Comparison of ENCODE assay signal across 18 cellular contexts in the genomic region with DNA sequence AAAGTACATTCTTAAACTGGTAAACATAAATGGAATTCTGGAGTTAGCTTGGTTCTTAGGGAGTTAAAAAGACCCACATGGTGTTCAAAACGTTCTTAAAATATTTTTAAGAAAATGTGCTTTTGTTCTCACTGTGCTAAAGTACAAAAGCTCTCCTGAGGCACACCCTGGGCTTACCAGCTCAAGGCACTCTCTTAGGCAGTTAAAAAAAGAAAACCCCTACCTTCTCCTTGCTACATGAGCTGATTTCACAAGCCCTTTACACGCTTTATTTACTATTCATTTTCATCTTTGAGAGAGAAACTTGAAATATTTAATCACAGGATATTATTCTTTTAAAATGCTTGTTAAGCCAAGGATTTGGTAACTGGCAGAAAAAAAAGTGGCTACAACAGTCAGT.
DNase-seq lines count a peak whose midpoint lies in the region; ATAC-seq, FAIRE-seq and TF ChIP-seq lines count a peak whose summit lies in the region.
"Had no signal": no experiment of that assay in that cellular context is flagged by ENCODE, and none has a peak within 500 bp of the region (broad histone marks: within the 10 kb centered on the region; RNA-seq: fewer than 3 reads in every experiment).

No MANE protein-coding gene starts in this region.

- H3K79me2 ChIP-seq in GM23248 (ENCODE audit: insufficient read depth) (no peaks in the 10 kb centered on the region), endothelial cell of umbilical vein (ENCODE audit: control insufficient read depth, insufficient read depth, low read length) (no peaks in the 10 kb centered on the region), trophoblast cell (ENCODE audit: control insufficient read depth, insufficient read depth, low read length, poor library complexity) (no peaks in the 10 kb centered on the region)
- H3K79me2 ChIP-seq: parathyroid adenoma had no signal

- TF ChIP-seq CTCF in endothelial cell of umbilical vein (IDR thresholded peaks at IDR 0.05; ENCODE audit: extremely low read depth in 1 of 2, insufficient read depth in 1 of 2, low read depth in 1 of 2, low read length in 2 of 2) = no peak
- no peak for TF ChIP-seq CTCF in chondrocyte (IDR thresholded peaks at IDR 0.05)

- WGBS in GM23248 (ENCODE audit: low coverage in 1 of 2, low lambda C conversion rate in 2 of 2, missing lambda C conversion rate in 2 of 2), 2 experiments = 16 to 18% methylated on average over 2 of the region's 2 CpGs
- no CpG with 5 or more reads among the region's 2 CpGs for WGBS in trophoblast cell (ENCODE audit: extremely low coverage, insufficient coverage, insufficient read length)

- no peak for TF ChIP-seq POLR2A in endothelial cell of umbilical vein (IDR thresholded peaks at IDR 0.05; ENCODE audit: low read depth, low read length)

- no peak overlapping the region for H4K91ac ChIP-seq in trophoblast cell (ENCODE audit: low read depth, low read length)

- H3K27me3 ChIP-seq in GM23248 (replicated peaks; ENCODE audit: insufficient read depth) = no peaks in the 10 kb centered on the region
- H3K27me3 ChIP-seq in endothelial cell of umbilical vein (ENCODE audit: control insufficient read depth in 2 of 2, insufficient read depth in 2 of 2, low read length in 2 of 2) = no peaks in the 10 kb centered on the region
- H3K27me3 ChIP-seq in trophoblast cell (ENCODE audit: insufficient read depth, low read length) = no peaks in the 10 kb centered on the region

- intact Hi-C loops in endothelial cell of umbilical vein (cut with micrococcal nuclease) = no loop called here

- BruUV-seq in endothelial cell of umbilical vein (replicated peaks; lab: Mats Ljungman, UMichigan) = no TSS peak

- in situ Hi-C loops in GM23248 (cut with MboI) = no loop called here

- dilution Hi-C loops in endothelial cell of umbilical vein (cut with MboI; ENCODE audit: extremely low pct_ligation_motif_present, low sequenced_read_pairs) = no loop called here

- no peak overlapping the region for H3K18ac ChIP-seq in trophoblast cell (ENCODE audit: low read length)

- CTCF ChIA-PET in endothelial cell of umbilical vein (lab: Charles Lee) = interaction anchor here (1.4 kb wide), 1 partner anchor 10 kb away, joined by 3 read pairs; no protein-coding TSS in a partner anchor

- H3K36me3 ChIP-seq in GM23248 (ENCODE audit: low read depth) (no peaks in the 10 kb centered on the region), endothelial cell of umbilical vein (ENCODE audit: control insufficient read depth in 2 of 2, extremely low read depth in 1 of 2, insufficient read depth in 2 of 2, low read length in 2 of 2) (no peaks in the 10 kb centered on the region), trophoblast cell (ENCODE audit: control insufficient read depth in 1 of 2, insufficient read depth in 2 of 2, low read length in 2 of 2) (no peaks in the 10 kb centered on the region)

- 0 out of 2 replicates have a peak overlapping the region, but pooled peaks have one; percentile 51 for H2AFZ ChIP-seq in GM23248
- H2AFZ ChIP-seq in endothelial cell of umbilical vein (ENCODE audit: low read depth, low read length) = peak overlapping the region; percentile 11
- no peak overlapping the region for H2AFZ ChIP-seq in trophoblast cell (ENCODE audit: insufficient read depth, low read length, poor library complexity)
- H2AFZ ChIP-seq: parathyroid adenoma had no signal

- H3K4me3 ChIP-seq in GM23248 (no peak overlapping the region), endothelial cell of umbilical vein (replicated peaks in 1 of 3; ENCODE audit: insufficient read depth in 1 of 3, low read depth in 1 of 3, low read length in 3 of 3) (no peak overlapping the region), trophoblast cell (ENCODE audit: low read depth, low read length) (no peak overlapping the region)

- H3K36me3 Mint-ChIP-seq in chondrocyte (ENCODE audit: low read depth) = peaks cover 5% of the 10 kb centered on the region

- H3K4me1 Mint-ChIP-seq in chondrocyte (ENCODE audit: low read depth) = peaks cover 31% of the 10 kb centered on the region
- H3K4me1 Mint-ChIP-seq: IgD-negative memory B cell had no signal

- H3K9me1 ChIP-seq in endothelial cell of umbilical vein (replicated peaks; ENCODE audit: control insufficient read depth, extremely low read depth, insufficient read depth, low read length) = no peaks in the 10 kb centered on the region

- no peaks in the 10 kb centered on the region; the same call in 1 of the 2 replicates for H3K9me2 ChIP-seq in GM23248 (ENCODE audit: insufficient read depth)

- peaks cover 2% of the 10 kb centered on the region for H3K79me1 ChIP-seq in trophoblast cell (ENCODE audit: low read length)

- H4K20me1 ChIP-seq in GM23248 (ENCODE audit: insufficient read depth) (no peaks in the 10 kb centered on the region), endothelial cell of umbilical vein (replicated peaks; ENCODE audit: control insufficient read depth, extremely low read depth, insufficient read depth, low read length) (no peaks in the 10 kb centered on the region)

- FAIRE-seq in endothelial cell of umbilical vein (lab: Jason Lieb, UNC) = no peak
- FAIRE-seq: H1 had no signal

- H3K9me3 Mint-ChIP-seq in chondrocyte (ENCODE audit: low read depth) = peaks cover 12% of the 10 kb centered on the region

- H3F3A ChIP-seq in GM23248 (ENCODE audit: insufficient read depth) = peaks cover 15% of the 10 kb centered on the region

- H3K4me1 ChIP-seq in GM23248 (ENCODE audit: insufficient read depth) (peaks cover 16% of the 10 kb centered on the region), endothelial cell of umbilical vein (ENCODE audit: control insufficient read depth, extremely low read depth, insufficient read depth, low read length) (no peaks in the 10 kb centered on the region), trophoblast cell (ENCODE audit: control insufficient read depth in 1 of 2, insufficient read depth in 2 of 2, low read length in 2 of 2) (peaks cover 0 to 2% of the 10 kb centered on the region in 2 experiments)
- H3K4me1 ChIP-seq: parathyroid adenoma had no signal

- H3K14ac ChIP-seq in trophoblast cell (ENCODE audit: low read length) = no peak overlapping the region

- H3K4me2 ChIP-seq in GM23248 (ENCODE audit: unreplicated experiment) (no peak overlapping the region), endothelial cell of umbilical vein (ENCODE audit: insufficient read depth, low read length) (no peak overlapping the region), trophoblast cell (ENCODE audit: low read length) (no peak overlapping the region)

- H2BK5ac ChIP-seq in trophoblast cell (ENCODE audit: low read depth, low read length, poor library complexity) = no peak overlapping the region

- no peak overlapping the region for H3K4me3 Mint-ChIP-seq in chondrocyte (ENCODE audit: unreplicated experiment)
- H3K4me3 Mint-ChIP-seq: IgD-negative memory B cell; T-helper 2 cell treated with Interferon-gamma antibody and Interleukin-4, amounts not matched to agents 5 μg/mL and 100 μg/mL, for 36 hours had no signal

- no peak for ATAC-seq in HG03039 (IDR thresholded peaks at IDR 0.05; ENCODE audit: unreplicated experiment)

- H3K9me3 ChIP-seq in GM23248 (ENCODE audit: low read depth) = no peaks in the 10 kb centered on the region
- no peaks in the 10 kb centered on the region for H3K9me3 ChIP-seq in endothelial cell of umbilical vein (replicated peaks; ENCODE audit: control insufficient read depth, insufficient read depth, low read length)
- no peaks in the 10 kb centered on the region for H3K9me3 ChIP-seq in trophoblast cell (ENCODE audit: insufficient read depth, low read depth, low read length)

- no peak overlapping the region for H4K12ac ChIP-seq in trophoblast cell (ENCODE audit: low read depth, low read length)

- DNase-seq in GM23248 (no peak), NCI-H748 (lab: John Stamatoyannopoulos, UW; ENCODE audit: unreplicated experiment) (peak; percentile 17), endothelial cell of umbilical vein (ENCODE audit: low read depth, low spot score) (no peak), trophoblast cell (peak; percentile 14 to 43), superior temporal gyrus (ENCODE audit: extremely low spot score) (no peak), chondrocyte (ENCODE audit: low spot score) (no peak)
- no peak for DNase-seq in activated CD8-positive, alpha-beta memory T cell treated with anti-CD3 and anti-CD28 coated beads, Interleukin-2, amount 50 U/mL, for 48 hours
- DNase-seq: activated CD4-positive, alpha-beta T cell treated with anti-CD3 and anti-CD28 coated beads for 4 hours; C1 segment of cervical spinal cord; central memory CD4-positive, alpha-beta T cell; islet precursor cell; midbrain; NCI-H446 treated with DMSO at 0.1 percent for 48 hours had no signal

- no peak overlapping the region for H3K27ac Mint-ChIP-seq in chondrocyte (ENCODE audit: unreplicated experiment)
- H3K27ac Mint-ChIP-seq: IgD-negative memory B cell; T-helper 2 cell treated with Interferon-gamma antibody and Interleukin-4, amounts not matched to agents 5 μg/mL and 100 μg/mL, for 36 hours had no signal

- H3K4ac ChIP-seq in trophoblast cell (ENCODE audit: low read depth, low read length) = no peak overlapping the region

- no peaks in the 10 kb centered on the region for H3K27me3 Mint-ChIP-seq in chondrocyte (ENCODE audit: low read depth)

- H3K9ac ChIP-seq in GM23248 (no peak overlapping the region), endothelial cell of umbilical vein (replicated peaks; ENCODE audit: extremely low read depth, insufficient read depth, low read length) (no peak overlapping the region), trophoblast cell (ENCODE audit: low read length) (no peak overlapping the region)
- H3K9ac ChIP-seq: parathyroid adenoma had no signal

- POLR2A ChIA-PET in endothelial cell of umbilical vein (lab: Charles Lee) = no interaction called here

- H3K23ac ChIP-seq in trophoblast cell (ENCODE audit: low read length) = no peak overlapping the region

- H2AK5ac ChIP-seq in trophoblast cell (ENCODE audit: low read length) = no peak overlapping the region

- no peak overlapping the region for H3K27ac ChIP-seq in GM23248
- no peak overlapping the region for H3K27ac ChIP-seq in endothelial cell of umbilical vein (ENCODE audit: insufficient read depth, low read depth, low read length)
- no peak overlapping the region for H3K27ac ChIP-seq in trophoblast cell (ENCODE audit: low read depth, low read length)
- H3K27ac ChIP-seq: parathyroid adenoma had no signal

- no peak overlapping the region for H4K8ac ChIP-seq in trophoblast cell (ENCODE audit: low read depth, low read length)

- no peak overlapping the region for H2BK12ac ChIP-seq in trophoblast cell (ENCODE audit: low read length)

- H2BK120ac ChIP-seq in trophoblast cell (ENCODE audit: insufficient read depth, low read length, poor library complexity) = no peak overlapping the region

TF ChIP-seq in endothelial cell of umbilical vein, 7 proteins besides CTCF, POLR2A, EP300 and RAD21 (continues in another document):
- TF ChIP-seq JUN (IDR thresholded peaks at IDR 0.05; ENCODE audit: borderline replicate concordance, insufficient read depth, insufficient read length, low read depth) (no peak), GATA2 (IDR thresholded peaks at IDR 0.05; ENCODE audit: insufficient read depth, insufficient read length, low read depth, low read length) (no peak), EZH2 (IDR thresholded peaks at IDR 0.05; ENCODE audit: borderline replicate concordance, low read depth, low read length, severe bottlenecking) (no peak)

Comparison
In these comparisons a context has a peak if more than half of its experiments do, and no peak if none do; other contexts are left out.
1. DNase-seq: peak in NCI-H748 (single experiment) and trophoblast cell (2 of 2); none in GM23248 (single experiment), endothelial cell of umbilical vein (single experiment), superior temporal gyrus (single experiment), activated CD8-positive, alpha-beta memory T cell treated with anti-CD3 and anti-CD28 coated beads, Interleukin-2, amount 50 U/mL, for 48 hours (single experiment) and chondrocyte (single experiment).